8 cellular contexts compared by ENCODE assay signal in the genomic region with DNA sequence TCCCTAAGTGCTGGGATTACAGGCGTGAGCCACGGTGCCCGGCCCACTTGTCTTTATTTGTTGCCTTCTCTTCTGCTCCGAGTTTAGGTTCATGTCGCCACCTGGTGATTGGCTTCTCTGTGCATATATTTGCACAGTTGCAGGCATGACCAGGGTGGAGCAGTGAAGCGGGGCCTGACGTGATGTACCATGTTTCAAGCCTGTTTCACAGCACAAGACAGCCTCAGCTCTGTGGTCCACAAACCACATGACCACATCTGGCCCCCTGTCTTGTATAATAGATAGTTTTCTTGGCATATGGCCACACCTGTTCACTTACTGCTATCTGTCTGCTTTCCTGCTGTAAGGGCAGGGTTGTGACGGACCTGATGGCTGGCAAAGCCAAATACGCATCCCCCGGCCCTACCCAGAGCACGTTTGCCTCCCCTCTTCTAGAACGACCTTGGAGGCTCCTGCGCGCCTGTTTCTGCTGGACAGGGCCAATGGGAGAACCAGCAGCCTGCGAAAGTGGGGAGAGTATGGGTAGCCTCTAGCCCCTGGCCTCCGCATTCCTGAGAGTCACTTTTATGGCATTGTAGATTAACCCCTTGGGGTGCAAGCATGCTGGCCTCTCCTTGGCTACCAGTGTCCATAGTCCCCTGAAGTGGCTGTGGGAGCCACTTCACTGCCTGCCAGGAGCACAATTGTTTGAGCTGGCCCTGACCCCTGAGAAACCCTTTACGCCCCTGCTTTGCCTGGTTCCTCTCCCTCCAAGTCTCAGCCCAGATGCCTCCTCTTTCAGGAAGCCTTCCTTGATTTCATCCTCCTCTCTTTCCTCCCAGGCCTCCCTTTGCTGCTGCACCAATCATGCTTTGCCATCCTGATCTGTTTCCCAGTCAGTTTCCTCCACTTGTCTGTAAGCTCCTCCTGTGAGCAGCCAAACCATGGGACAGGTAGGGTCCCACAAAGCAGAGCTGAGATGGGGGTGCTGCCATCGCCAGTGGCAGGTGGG. TPM values are rescaled to one million over a fixed set of nuclear protein-coding genes. Genes with fewer than 3 reads are reported as not detected.
DNase-seq lines count a peak whose midpoint lies in the region; ATAC-seq and TF ChIP-seq lines count a peak whose summit lies in the region.

No MANE protein-coding gene starts in this region.

- 52 to 54% methylated on average over 18 of the region's 18 CpGs for WGBS in GM23248 (ENCODE audit: low coverage in 1 of 2, low lambda C conversion rate in 2 of 2, missing lambda C conversion rate in 2 of 2), 2 experiments
- WGBS in gastroesophageal sphincter (ENCODE audit: low coverage in 1 of 2), 2 donors: 52% methylated on average over 5 to 15 of the region's 18 CpGs

- in situ Hi-C loops in GM23248 (cut with MboI): no loop called here

- H3K4me1 ChIP-seq in A673 (ENCODE audit: insufficient read depth, low read length, poor library complexity, severe bottlenecking) (no peaks in the 10 kb centered on the region), GM23248 (ENCODE audit: insufficient read depth) (no peaks in the 10 kb centered on the region), gastroesophageal sphincter (peaks cover 0 to 51% (median 20%) of the 10 kb centered on the region in 3 donors)

- DNase-seq in A673 (ENCODE audit: low spot score) (peak; percentile 43), GM06990 (ENCODE audit: extremely low read depth, insufficient read length) (peak; percentile 75), GM23248 (peak; percentile 43), RPMI8226 (peak; percentile 58), epithelial cell of esophagus (ENCODE audit: low read depth) (peak; percentile 83), progenitor cell of endocrine pancreas (ENCODE audit: low spot score, unreplicated experiment) (no peak)
- peak; percentile 79 for DNase-seq in Jurkat, Clone E6-1 (ENCODE audit: low read depth, low spot score)

- TF ChIP-seq EP300 in gastroesophageal sphincter (IDR thresholded peaks at IDR 0.05): no peak

- TF ChIP-seq CTCF in A673 (conservative IDR thresholded peaks at IDR 0.05; ENCODE audit: low read depth, low read length) (0 out of 2 replicates have a peak, but pooled peaks have one; percentile 34), GM06990 (IDR thresholded peaks at IDR 0.05; ENCODE audit: insufficient read depth, low read length, poor library complexity, severe bottlenecking) (peak; percentile 50), epithelial cell of esophagus (IDR thresholded peaks at IDR 0.05; ENCODE audit: insufficient read depth, low read depth, low read length, missing control alignments) (peak; percentile 52), progenitor cell of endocrine pancreas (IDR thresholded peaks at IDR 0.05; ENCODE audit: unreplicated experiment) (peak; percentile 15), gastroesophageal sphincter (IDR thresholded peaks at IDR 0.05) (peak in 2 of 4 experiments; percentile 6 to 33)

- no peak for TF ChIP-seq POLR2A in gastroesophageal sphincter (IDR thresholded peaks at IDR 0.05)

- H3K4me3 Mint-ChIP-seq in progenitor cell of endocrine pancreas (ENCODE audit: low read depth): no peak overlapping the region

- no peaks in the 10 kb centered on the region for H3K36me3 ChIP-seq in A673 (ENCODE audit: insufficient read depth, low read length, poor library complexity, severe bottlenecking)
- H3K36me3 ChIP-seq in GM06990 (ENCODE audit: control insufficient read depth, insufficient read depth, low read length): no peaks in the 10 kb centered on the region
- H3K36me3 ChIP-seq in GM23248 (ENCODE audit: low read depth): no peaks in the 10 kb centered on the region
- H3K36me3 ChIP-seq in gastroesophageal sphincter: no peaks in the 10 kb centered on the region

- CTCF ChIA-PET in A673 (lab: Charles Lee): no interaction called here

- BruUV-seq in A673 (replicated peaks; lab: Mats Ljungman, UMichigan): no TSS peak

- H3K27me3 ChIP-seq in A673 (replicated peaks; ENCODE audit: insufficient read depth, low read depth, low read length, poor library complexity) (no peaks in the 10 kb centered on the region), GM06990 (replicated peaks; ENCODE audit: control insufficient read depth, insufficient read depth, low read length) (no peaks in the 10 kb centered on the region), GM23248 (replicated peaks; ENCODE audit: insufficient read depth) (peaks cover 12% of the 10 kb centered on the region; the same call in 1 of the 2 replicates), gastroesophageal sphincter (no peaks in the 10 kb centered on the region)

- no peak overlapping the region for H3K27ac ChIP-seq in A673 (ENCODE audit: low read depth, low read length, poor library complexity, severe bottlenecking)
- no peak overlapping the region for H3K27ac ChIP-seq in GM23248
- H3K27ac ChIP-seq in gastroesophageal sphincter: peak overlapping the region in 1 of 4 donors; percentile 74

- POLR2A ChIA-PET in A673 (lab: Charles Lee; ENCODE audit: low non-redundant PET): no interaction called here

- no peaks in the 10 kb centered on the region for H3K79me2 ChIP-seq in GM23248 (ENCODE audit: insufficient read depth)

- H3K9me2 ChIP-seq in GM23248 (ENCODE audit: insufficient read depth): no peaks in the 10 kb centered on the region

- no peaks in the 10 kb centered on the region for H3K9me3 Mint-ChIP-seq in progenitor cell of endocrine pancreas (ENCODE audit: low read depth)

- no peaks in the 10 kb centered on the region for H3F3A ChIP-seq in GM23248 (ENCODE audit: insufficient read depth)

- no peaks in the 10 kb centered on the region for H3K27me3 Mint-ChIP-seq in progenitor cell of endocrine pancreas

- no peak overlapping the region for H3K27ac Mint-ChIP-seq in progenitor cell of endocrine pancreas

- H3K4me2 ChIP-seq in GM23248 (ENCODE audit: unreplicated experiment): no peak overlapping the region

- H2AFZ ChIP-seq in GM23248: no peak overlapping the region

- peaks cover 8% of the 10 kb centered on the region for H3K4me1 Mint-ChIP-seq in progenitor cell of endocrine pancreas (ENCODE audit: low read depth)

- H3K36me3 Mint-ChIP-seq in progenitor cell of endocrine pancreas (ENCODE audit: insufficient read depth): no peaks in the 10 kb centered on the region

- H4K20me1 ChIP-seq in GM23248 (ENCODE audit: insufficient read depth): no peaks in the 10 kb centered on the region

- no peak overlapping the region for H3K4me3 ChIP-seq in A673 (ENCODE audit: low read depth, low read length, poor library complexity, severe bottlenecking)
- H3K4me3 ChIP-seq in GM06990 (replicated peaks; ENCODE audit: low read depth, low read length): no peak overlapping the region
- H3K4me3 ChIP-seq in GM23248: no peak overlapping the region
- no peak overlapping the region for H3K4me3 ChIP-seq in Jurkat, Clone E6-1 (ENCODE audit: low read length)
- no peak overlapping the region for H3K4me3 ChIP-seq in epithelial cell of esophagus (ENCODE audit: low read length)
- H3K4me3 ChIP-seq in gastroesophageal sphincter: no peak overlapping the region

- no peak for ATAC-seq in gastroesophageal sphincter

- H3K9ac ChIP-seq in GM23248: no peak overlapping the region

- H3K9me3 ChIP-seq in A673 (ENCODE audit: low read depth, low read length, poor library complexity, severe bottlenecking): no peaks in the 10 kb centered on the region
- no peaks in the 10 kb centered on the region for H3K9me3 ChIP-seq in GM23248 (ENCODE audit: low read depth)
- H3K9me3 ChIP-seq in gastroesophageal sphincter: no peaks in the 10 kb centered on the region

- intact Hi-C loops in A673 (cut with micrococcal nuclease; ENCODE audit: unreplicated experiment): no loop called here

RNA-seq across cellular contexts. Expression of a gene that starts 6.0 kb away (rescaled TPM):
- total RNA-seq in A673 (2021) (0.71 and 2.7 TPM in 2 replicates), progenitor cell of endocrine pancreas (11.2 and 12.5 TPM in 2 replicates), gastroesophageal sphincter (10 to 100 TPM in 3 of 4 donors, 1 to 10 TPM in 1; 9.6 to 12.9 (median 12.6) TPM)
- 6.5 and 9.9 TPM in 2 replicates for total RNA-seq in GM23248 (2014; rRNA removed; shearing (Covaris generic))
- polyA plus RNA-seq in GM23248 (2016; fragmentation: Nextera tagmentation; extraction: Ambion mirVana): 0.57 and 2.3 TPM in 2 replicates
- polyA plus RNA-seq in Jurkat, Clone E6-1 (2012; ENCODE audit: insufficient read depth, insufficient read length): 16.8 TPM

RNA-seq across cellular contexts. Expression of a gene that starts 34.4 kb away (rescaled TPM):
- total RNA-seq in A673 (2021) (2.7 and 3.2 TPM in 2 replicates), progenitor cell of endocrine pancreas (5.7 and 7.5 TPM in 2 replicates), gastroesophageal sphincter (10 to 100 TPM in 1 of 4 donors, 1 to 10 TPM in 3; 5.0 to 13.5 (median 8.0) TPM)
- total RNA-seq in GM23248 (2014; rRNA removed; shearing (Covaris generic)): not detected in 2 replicates
- not detected in 2 replicates for polyA plus RNA-seq in GM23248 (2016; fragmentation: Nextera tagmentation; extraction: Ambion mirVana)
- polyA plus RNA-seq in Jurkat, Clone E6-1 (2012; ENCODE audit: insufficient read depth, insufficient read length): 1.3 TPM
